ENCODE assay signal across 20 cellular contexts in genomic region chr13:74203576-74203975, GRCh38.
DNase-seq lines count a peak whose midpoint lies in the region; TF ChIP-seq lines count a peak whose summit lies in the region.
"Had no signal": no experiment of that assay in that cellular context is flagged by ENCODE, and none has a peak within 500 bp of the region (broad histone marks: within the 10 kb centered on the region; RNA-seq: fewer than 3 reads in every experiment).

No MANE protein-coding gene starts in this region.

- H3K9ac ChIP-seq in GM23248, result no peak overlapping the region

- peaks cover 60% of the 10 kb centered on the region for H3K4me1 ChIP-seq in GM23248 (ENCODE audit: insufficient read depth)
- H3K4me1 ChIP-seq in osteoblast (ENCODE audit: insufficient read depth, low read length), result peaks cover 66% of the 10 kb centered on the region
- H3K4me1 ChIP-seq in CD8-positive, alpha-beta memory T cell (ENCODE audit: insufficient read depth, low read length), result no peaks in the 10 kb centered on the region
- H3K4me1 ChIP-seq: upper lobe of right lung had no signal

- no peak for TF ChIP-seq CTCF in choroid plexus epithelial cell (conservative IDR thresholded peaks at IDR 0.05; ENCODE audit: low read depth, low read length)
- no peak for TF ChIP-seq CTCF in osteoblast (IDR thresholded peaks at IDR 0.05; ENCODE audit: extremely low read depth, low read depth, low read length)

- H3K4me3 ChIP-seq in GM23248 (no peak overlapping the region), choroid plexus epithelial cell (ENCODE audit: low read depth, low read length) (no peak overlapping the region), osteoblast (ENCODE audit: insufficient read depth, low read length) (no peak overlapping the region)
- H3K4me3 ChIP-seq in CD8-positive, alpha-beta memory T cell (ENCODE audit: low read length), result no peak overlapping the region
- H3K4me3 ChIP-seq: heart right ventricle, smooth muscle cell, upper lobe of right lung had no signal

- no peak overlapping the region for H3K27ac Mint-ChIP-seq in CD8-positive, alpha-beta memory T cell
- H3K27ac Mint-ChIP-seq: activated CD8-positive, alpha-beta T cell treated with anti-CD3 and anti-CD28 coated beads, Interleukin-2, amount 10 ng/mL, durations not matched to agents 7 days and 5 days had no signal

- peaks cover 0 to 11% (median 2%) of the 10 kb centered on the region in 3 donors for H3K36me3 Mint-ChIP-seq in CD8-positive, alpha-beta memory T cell

- no peaks in the 10 kb centered on the region for H3K79me2 ChIP-seq in GM23248 (ENCODE audit: insufficient read depth)
- H3K79me2 ChIP-seq in osteoblast (ENCODE audit: insufficient read depth, low read length), result no peaks in the 10 kb centered on the region

- H4K20me1 ChIP-seq in GM23248 (ENCODE audit: insufficient read depth) (no peaks in the 10 kb centered on the region), osteoblast (ENCODE audit: insufficient read depth, low read length) (no peaks in the 10 kb centered on the region)

- H3K4me1 Mint-ChIP-seq in CD8-positive, alpha-beta memory T cell, result peaks cover 3 to 16% (median 8%) of the 10 kb centered on the region in 3 donors

- H3F3A ChIP-seq in GM23248 (ENCODE audit: insufficient read depth), result peaks cover 34% of the 10 kb centered on the region

- H3K9me2 ChIP-seq in GM23248 (ENCODE audit: insufficient read depth), result peaks cover 9% of the 10 kb centered on the region; the same call in 1 of the 2 replicates

- no peak overlapping the region for H3K4me3 Mint-ChIP-seq in CD8-positive, alpha-beta memory T cell
- H3K4me3 Mint-ChIP-seq: activated CD8-positive, alpha-beta T cell treated with anti-CD3 and anti-CD28 coated beads, Interleukin-2, amount 10 ng/mL, durations not matched to agents 7 days and 5 days; neural crest cell had no signal

- in situ Hi-C loops in GM23248 (cut with MboI), result no loop called here

- DNase-seq in GM23248 (peak; percentile 37), M059J (ENCODE audit: low read depth) (peak; percentile 90), choroid plexus epithelial cell (ENCODE audit: low read depth) (peak; percentile 34), osteoblast (ENCODE audit: insufficient read length, low spot score, missing footprints) (no peak), NCI-H2081 treated with DMSO at 0.1 percent for 48 hours (lab: John Stamatoyannopoulos, UW) (no peak), NCI-H128 (lab: John Stamatoyannopoulos, UW; ENCODE audit: unreplicated experiment) (no peak)
- no peak for DNase-seq in CD8-positive, alpha-beta memory T cell
- DNase-seq: activated CD8-positive, alpha-beta T cell treated with anti-CD3 and anti-CD28 coated beads, Interleukin-2, amount 10 ng/mL, durations not matched to agents 7 days and 5 days; activated naive CD4-positive, alpha-beta T cell; activated T-cell treated with anti-CD3 and anti-CD28 coated beads, Interleukin-2, amount 50 U/mL, for 1 hour; amygdala; COR-L47; effector CD8-positive, alpha-beta T cell; heart right ventricle; left ventricle myocardium superior; NCI-H1417 treated with DMSO at 0.1 percent for 48 hours; T1000; upper lobe of right lung had no signal

- H3K27ac ChIP-seq in GM23248 (no peak overlapping the region), osteoblast (ENCODE audit: low read depth, low read length) (peak overlapping the region; percentile 100)
- H3K27ac ChIP-seq in CD8-positive, alpha-beta memory T cell (ENCODE audit: low read depth, low read length), result no peak overlapping the region
- H3K27ac ChIP-seq: heart right ventricle, upper lobe of right lung had no signal

- WGBS in GM23248 (ENCODE audit: low coverage in 1 of 2, low lambda C conversion rate in 2 of 2, missing lambda C conversion rate in 2 of 2), 2 experiments, result 97 to 100% methylated on average over 1 of the region's 1 CpG

- H2AFZ ChIP-seq in GM23248, result no peak overlapping the region
- H2AFZ ChIP-seq in osteoblast (ENCODE audit: low read length), result no peak overlapping the region

- CTCF ChIA-PET in CD8-positive, alpha-beta memory T cell (lab: Charles Lee), result no interaction called here

- H3K4me2 ChIP-seq in GM23248 (ENCODE audit: unreplicated experiment), result no peak overlapping the region
- H3K4me2 ChIP-seq in osteoblast (ENCODE audit: insufficient read depth, low read length), result peak overlapping the region; percentile 64
- H3K4me2 ChIP-seq: smooth muscle cell had no signal

- H3K9me3 ChIP-seq in GM23248 (ENCODE audit: low read depth), result no peaks in the 10 kb centered on the region
- H3K9me3 ChIP-seq in osteoblast (ENCODE audit: low read depth, low read length), result no peaks in the 10 kb centered on the region
- H3K9me3 ChIP-seq in CD8-positive, alpha-beta memory T cell (ENCODE audit: low read length), result no peaks in the 10 kb centered on the region
- H3K9me3 ChIP-seq: heart right ventricle, upper lobe of right lung had no signal

- H3K9me3 Mint-ChIP-seq in CD8-positive, alpha-beta memory T cell, result no peaks in the 10 kb centered on the region

- H3K36me3 ChIP-seq in GM23248 (ENCODE audit: low read depth) (no peaks in the 10 kb centered on the region), osteoblast (ENCODE audit: insufficient read depth, low read length) (no peaks in the 10 kb centered on the region)
- H3K36me3 ChIP-seq in CD8-positive, alpha-beta memory T cell (ENCODE audit: insufficient read depth, low read length), result no peaks in the 10 kb centered on the region
- H3K36me3 ChIP-seq: heart right ventricle, upper lobe of right lung had no signal

- POLR2A ChIA-PET in CD8-positive, alpha-beta memory T cell (lab: Charles Lee), result no interaction called here

- H3K27me3 ChIP-seq in GM23248 (replicated peaks; ENCODE audit: insufficient read depth) (no peaks in the 10 kb centered on the region), osteoblast (ENCODE audit: insufficient read depth, low read length) (no peaks in the 10 kb centered on the region)
- H3K27me3 ChIP-seq in CD8-positive, alpha-beta memory T cell (ENCODE audit: insufficient read depth, low read length, poor library complexity, severe bottlenecking), result no peaks in the 10 kb centered on the region
- H3K27me3 ChIP-seq: heart right ventricle, upper lobe of right lung had no signal

- H3K27me3 Mint-ChIP-seq in CD8-positive, alpha-beta memory T cell, result no peaks in the 10 kb centered on the region

Comparison
In these comparisons a context has a peak if more than half of its experiments do, and no peak if none do; other contexts are left out.
1. DNase-seq: peak in GM23248 (single experiment), M059J (single experiment) and choroid plexus epithelial cell (single experiment); none in osteoblast (single experiment), CD8-positive, alpha-beta memory T cell (0 of 5), NCI-H2081 treated with DMSO at 0.1 percent for 48 hours (single experiment) and NCI-H128 (single experiment).